Comparison of ENCODE assay signal across 22 cellular contexts in genomic region chr9:35106343-35106730, GRCh38.
"Had no signal": no experiment of that assay in that cellular context is flagged by ENCODE, and none has a peak within 500 bp of the region (broad histone marks: within the 10 kb centered on the region; RNA-seq: fewer than 3 reads in every experiment).

No MANE protein-coding gene starts in this region.

- H3K27ac ChIP-seq: brain microvascular endothelial cell, esophagus squamous epithelium, gastroesophageal sphincter, testis had no signal

- H3K4me3 Mint-ChIP-seq: activated CD4-positive, alpha-beta T cell treated with anti-CD3 and anti-CD28 coated beads, Interleukin-2, amount 10 ng/mL, durations not matched to agents 7 days and 5 days; activated CD8-positive, alpha-beta T cell treated with anti-CD3 and anti-CD28 coated beads for 36 hours; stimulated activated naive B cell treated with anti-CD40 and anti-IgM and Interleukin-4, amounts not matched to agents 10 μg/mL and 1 μg/mL and 100 μg/mL, for 72 hours; type B pancreatic cell had no signal

- H3K9me3 Mint-ChIP-seq: activated CD4-positive, alpha-beta T cell treated with anti-CD3 and anti-CD28 coated beads, Interleukin-2, amount 10 ng/mL, durations not matched to agents 7 days and 5 days; activated CD8-positive, alpha-beta T cell treated with anti-CD3 and anti-CD28 coated beads for 36 hours; activated naive CD4-positive, alpha-beta T cell treated with anti-CD3 and anti-CD28 coated beads, Interleukin-2, amount 50 U/mL, for 72 hours; nephron; stimulated activated naive B cell treated with anti-CD40 and anti-IgM and Interleukin-4, amounts not matched to agents 10 μg/mL and 1 μg/mL and 100 μg/mL, for 72 hours; type B pancreatic cell had no signal

- H3K27ac Mint-ChIP-seq: activated CD4-positive, alpha-beta T cell treated with anti-CD3 and anti-CD28 coated beads, Interleukin-2, amount 10 ng/mL, durations not matched to agents 7 days and 5 days; activated CD8-positive, alpha-beta T cell treated with anti-CD3 and anti-CD28 coated beads for 36 hours; nephron; progenitor cell of endocrine pancreas; stimulated activated naive B cell treated with anti-CD40 and anti-IgM and Interleukin-4, amounts not matched to agents 10 μg/mL and 1 μg/mL and 100 μg/mL, for 72 hours; type B pancreatic cell had no signal

- DNase-seq: activated CD4-positive, alpha-beta T cell treated with anti-CD3 and anti-CD28 coated beads, Interleukin-2, amount 10 ng/mL, durations not matched to agents 7 days and 5 days; activated CD8-positive, alpha-beta T cell treated with anti-CD3 and anti-CD28 coated beads for 36 hours; activated T-cell treated with anti-CD3 and anti-CD28 coated beads, Interleukin-2, amount 50 U/mL, for 1 hour; aorta; brain microvascular endothelial cell; central memory CD4-positive, alpha-beta T cell; dorsolateral prefrontal cortex; esophagus squamous epithelium; head of caudate nucleus; left cardiac atrium; mesenchymal stem cell; occipital lobe; retina; stimulated activated CD4-positive, alpha-beta T cell treated with anti-CD3 and anti-CD28 coated beads, Interleukin-2, amount 100 ng/mL, for 48 hours; stimulated activated CD8-positive, alpha-beta memory T cell treated with anti-CD3 and anti-CD28 coated beads, Interleukin-4, amount 100 ng/mL, for 48 hours; stimulated activated naive B cell treated with anti-CD40 and anti-IgM and Interleukin-4, amounts not matched to agents 10 μg/mL and 1 μg/mL and 100 μg/mL, for 72 hours; testis had no signal

- H3K4me3 ChIP-seq: dorsolateral prefrontal cortex, esophagus squamous epithelium, gastroesophageal sphincter, testis had no signal

- H3K27me3 ChIP-seq: brain microvascular endothelial cell, dorsolateral prefrontal cortex, esophagus squamous epithelium, gastroesophageal sphincter, testis had no signal

- H3K27me3 Mint-ChIP-seq: activated CD4-positive, alpha-beta T cell treated with anti-CD3 and anti-CD28 coated beads, Interleukin-2, amount 10 ng/mL, durations not matched to agents 7 days and 5 days; activated CD8-positive, alpha-beta T cell treated with anti-CD3 and anti-CD28 coated beads for 36 hours; progenitor cell of endocrine pancreas; stimulated activated naive B cell treated with anti-CD40 and anti-IgM and Interleukin-4, amounts not matched to agents 10 μg/mL and 1 μg/mL and 100 μg/mL, for 72 hours; type B pancreatic cell had no signal

- H3K9me3 ChIP-seq: esophagus squamous epithelium, gastroesophageal sphincter, testis had no signal
